In genomic region chr16:8869988-8870241, GRCh38 we compare ENCODE assay signal across 8 cellular contexts. TPM values are rescaled to one million over a fixed set of nuclear protein-coding genes. Genes with fewer than 3 reads are reported as not detected.
"Had no signal": no experiment of that assay in that cellular context is flagged by ENCODE, and none has a peak within 500 bp of the region (broad histone marks: within the 10 kb centered on the region; RNA-seq: fewer than 3 reads in every experiment).

No MANE protein-coding gene starts in this region.

RNA-seq across cellular contexts. Expression of gene LITAFD, which starts 12.2 kb away (rescaled TPM):
- total RNA-seq: lower leg skin; mesothelial cell of epicardium; osteoblast; pulmonary artery endothelial cell; sciatic nerve; spleen; T-helper 2 cell treated with Interferon-gamma antibody and Interleukin-4, amounts not matched to agents 100 ng/mL and 5 ng/mL, for 36 hours; temporal lobe had no signal
- polyA plus RNA-seq: spleen had no signal
